Comparison of ENCODE assay signal across 5 cellular contexts in the genomic region with DNA sequence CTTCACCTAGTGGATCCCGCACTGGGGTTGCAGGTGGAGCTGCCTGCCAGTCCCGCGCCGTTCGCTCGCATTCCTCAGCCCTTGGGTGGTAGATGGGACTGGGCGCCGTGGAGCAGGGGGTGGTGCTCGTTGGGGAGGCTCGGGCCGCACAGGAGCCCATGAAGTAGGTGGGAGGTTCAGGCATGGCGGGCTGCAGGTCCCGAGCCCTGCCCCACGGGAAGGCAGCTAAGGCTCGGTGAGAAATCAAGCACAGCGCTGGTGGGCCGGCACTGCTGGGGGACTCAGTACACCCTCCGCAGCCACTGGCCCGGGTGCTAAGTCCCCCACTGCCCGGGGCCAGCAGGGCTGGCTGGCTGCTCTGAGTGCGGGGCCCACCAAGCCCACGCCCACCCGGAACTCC. TPM values are rescaled to one million over a fixed set of nuclear protein-coding genes. Genes with fewer than 3 reads are reported as not detected.
"Had no signal": no experiment of that assay in that cellular context is flagged by ENCODE, and none has a peak within 500 bp of the region (broad histone marks: within the 10 kb centered on the region; RNA-seq: fewer than 3 reads in every experiment).

No MANE protein-coding gene starts in this region.

RNA-seq across cellular contexts. Expression of gene IL7R, which starts 36.1 kb away (rescaled TPM):
- total RNA-seq: HepG2, HT-29 had no signal
- polyA plus RNA-seq: HepG2 had no signal

RNA-seq across cellular contexts. Expression of gene CAPSL, which starts 45.6 kb away (rescaled TPM):
- total RNA-seq: HepG2, HT-29, IMR-90, K562 had no signal
- polyA plus RNA-seq: HepG2, IgD-negative memory B cell, K562 had no signal
